ENCODE assay signal across 20 cellular contexts in genomic region chr6:14828146-14828705, GRCh38.
"Had no signal": no experiment of that assay in that cellular context is flagged by ENCODE, and none has a peak within 500 bp of the region (broad histone marks: within the 10 kb centered on the region; RNA-seq: fewer than 3 reads in every experiment).

No MANE protein-coding gene starts in this region.

- H3K36me3 ChIP-seq: colonic mucosa, esophagus squamous epithelium, gastrocnemius medialis, transverse colon had no signal

- H3K27me3 ChIP-seq: colonic mucosa, esophagus squamous epithelium, gastrocnemius medialis, transverse colon had no signal

- H3K4me3 ChIP-seq: colonic mucosa, dorsolateral prefrontal cortex, esophagus squamous epithelium, gastrocnemius medialis, transverse colon had no signal

- H3K4me1 ChIP-seq: gastrocnemius medialis had no signal

- ATAC-seq: gastrocnemius medialis; left cardiac atrium; stimulated activated naive B cell treated with anti-CD40 and anti-IgM and Interleukin-4, amounts not matched to agents 10 μg/mL and 1 μg/mL and 100 μg/mL, for 72 hours had no signal

- H3K9me3 ChIP-seq: colonic mucosa, esophagus squamous epithelium, gastrocnemius medialis, transverse colon had no signal

- DNase-seq: activated CD4-positive, alpha-beta memory T cell treated with anti-CD3 and anti-CD28 coated beads for 36 hours; activated CD4-positive, alpha-beta T cell treated with anti-CD3 and anti-CD28 coated beads for 4 hours; activated CD4-positive, CD25-positive, alpha-beta regulatory T cell; activated naive CD4-positive, alpha-beta T cell treated with Interleukin-2 at 50 U/mL for 16 hours; activated naive CD8-positive, alpha-beta T cell treated with anti-CD3 and anti-CD28 coated beads for 36 hours; activated T-cell treated with anti-CD3 and anti-CD28 coated beads, Interleukin-2, amount 50 U/mL, for 48 hours; colonic mucosa; dorsolateral prefrontal cortex; esophagus squamous epithelium; gastrocnemius medialis; head of caudate nucleus; hypothalamus; islet precursor cell; left cardiac atrium; retina; stimulated activated CD4-positive, alpha-beta T cell treated with anti-CD3 and anti-CD28 coated beads, Interleukin-2, amount 100 ng/mL, for 48 hours; stimulated activated CD8-positive, alpha-beta memory T cell treated with anti-CD3 and anti-CD28 coated beads, Interleukin-4, amount 100 ng/mL, for 48 hours; stimulated activated naive B cell treated with anti-CD40 and anti-IgM and Interleukin-4, amounts not matched to agents 10 μg/mL and 1 μg/mL and 100 μg/mL, for 72 hours; T-helper 9 cell; transverse colon had no signal

- H3K27ac ChIP-seq: colonic mucosa, dorsolateral prefrontal cortex, esophagus squamous epithelium, gastrocnemius medialis, transverse colon had no signal
